8 cellular contexts compared by ENCODE assay signal in the genomic region with DNA sequence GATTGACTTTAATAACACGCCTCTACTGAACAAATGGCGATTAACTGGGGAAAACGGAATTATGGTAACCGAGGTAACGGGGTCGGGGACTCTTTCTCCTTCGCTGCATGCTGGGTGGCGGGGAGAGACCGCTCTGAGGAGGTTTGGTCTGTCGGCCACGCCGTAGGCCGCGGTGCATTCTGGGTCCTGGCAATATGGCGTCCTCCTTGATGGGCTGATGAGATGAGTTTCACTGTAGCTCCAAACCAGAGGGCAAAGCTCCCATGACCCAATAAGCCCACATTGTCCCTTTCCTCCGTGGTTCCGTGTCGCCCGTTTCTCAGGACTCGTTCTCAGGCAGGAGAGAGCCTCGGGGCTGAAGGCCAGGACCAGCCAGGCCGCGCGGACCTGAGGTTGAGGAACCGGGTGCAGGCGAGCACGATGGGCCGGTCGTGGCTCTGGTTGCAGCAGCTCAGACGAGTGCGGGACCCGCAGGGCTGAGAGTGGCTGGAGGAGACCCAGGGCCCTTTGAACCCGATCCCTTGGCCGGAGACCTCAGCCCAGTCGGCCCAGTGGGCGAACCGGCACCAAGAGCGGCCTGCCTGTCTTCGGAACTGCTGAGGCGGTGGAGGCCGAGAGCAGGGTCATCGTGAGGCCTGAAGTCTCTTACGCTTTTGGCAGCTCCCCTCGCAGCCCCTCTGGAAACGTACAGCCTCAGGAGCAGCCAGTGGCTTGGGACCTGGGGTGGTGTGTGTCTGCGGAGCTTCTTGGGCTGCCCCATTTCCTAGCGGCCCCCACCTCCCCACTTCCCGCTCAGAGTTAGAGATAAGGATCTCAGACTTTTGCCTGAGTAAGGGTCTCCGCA. TPM values are rescaled to one million over a fixed set of nuclear protein-coding genes. Genes with fewer than 3 reads are reported as not detected.
DNase-seq lines count a peak whose midpoint lies in the region; ATAC-seq and TF ChIP-seq lines count a peak whose summit lies in the region.

RPTOR (plus strand) TSS at position 184 of the 844 bp plus-strand sequence. CDS start 792 bp downstream, outside the sequence.

- ATAC-seq in GM21367 (IDR thresholded peaks at IDR 0.05; ENCODE audit: unreplicated experiment) (peak; percentile 71), natural killer cell (peak; percentile 97 to 100 (median 99))
- ATAC-seq in stimulated activated naive B cell treated with anti-CD40 and anti-IgM and Interleukin-4, amounts not matched to agents 10 μg/mL and 1 μg/mL and 100 μg/mL, for 72 hours (replicated peaks), result peak; percentile 99

- peak; percentile 58 to 95 (median 89) for DNase-seq in C1 segment of cervical spinal cord (lab: John Stamatoyannopoulos, UW)
- peak; percentile 85 for DNase-seq in LoVo (ENCODE audit: low spot score)
- DNase-seq in SHP77 (lab: John Stamatoyannopoulos, UW), result peak; percentile 87 to 95
- peak; percentile 82 for DNase-seq in activated T-helper 9 cell treated with anti-CD3 and anti-CD28 coated beads, Interleukin-2, amount 50 U/mL, for 16 hours (ENCODE audit: low read depth)
- DNase-seq in fibroblast of pulmonary artery (ENCODE audit: low read depth), result peak; percentile 93
- DNase-seq in natural killer cell, result peak; percentile 87
- peak; percentile 85 for DNase-seq in stimulated activated naive B cell treated with anti-CD40 and anti-IgM and Interleukin-4, amounts not matched to agents 10 μg/mL and 1 μg/mL and 100 μg/mL, for 72 hours

- H3K36me3 Mint-ChIP-seq in natural killer cell, result no peaks in the 10 kb centered on the region
- peaks cover 3 to 4% of the 10 kb centered on the region in 2 donors for H3K36me3 Mint-ChIP-seq in stimulated activated naive B cell treated with anti-CD40 and anti-IgM and Interleukin-4, amounts not matched to agents 10 μg/mL and 1 μg/mL and 100 μg/mL, for 72 hours

- intact Hi-C loops in natural killer cell (cut with micrococcal nuclease), result no loop called here

- H3K27ac Mint-ChIP-seq in natural killer cell, result peak within 1 kb of the TSS; percentile 87 to 88
- H3K27ac Mint-ChIP-seq in stimulated activated naive B cell treated with anti-CD40 and anti-IgM and Interleukin-4, amounts not matched to agents 10 μg/mL and 1 μg/mL and 100 μg/mL, for 72 hours, result peak within 1 kb of the TSS; percentile 98

- TF ChIP-seq CTCF in fibroblast of pulmonary artery (IDR thresholded peaks at IDR 0.05; ENCODE audit: low read length, missing control alignments), result no peak
- TF ChIP-seq CTCF in natural killer cell (IDR thresholded peaks at IDR 0.05), result no peak

- H3K4me3 Mint-ChIP-seq in natural killer cell, result peak within 1 kb of the TSS; percentile 96
- peak within 1 kb of the TSS; percentile 95 to 96 for H3K4me3 Mint-ChIP-seq in stimulated activated naive B cell treated with anti-CD40 and anti-IgM and Interleukin-4, amounts not matched to agents 10 μg/mL and 1 μg/mL and 100 μg/mL, for 72 hours

- H3K4me3 ChIP-seq in fibroblast of pulmonary artery (replicated peaks; ENCODE audit: low read depth, low read length), result peak within 1 kb of the TSS; percentile 98

- peaks cover 6 to 20% of the 10 kb centered on the region in 2 donors for H3K4me1 Mint-ChIP-seq in natural killer cell
- H3K4me1 Mint-ChIP-seq in stimulated activated naive B cell treated with anti-CD40 and anti-IgM and Interleukin-4, amounts not matched to agents 10 μg/mL and 1 μg/mL and 100 μg/mL, for 72 hours, result peaks cover 11 to 14% of the 10 kb centered on the region in 2 donors

- no peaks in the 10 kb centered on the region for H3K9me3 Mint-ChIP-seq in natural killer cell
- no peaks in the 10 kb centered on the region for H3K9me3 Mint-ChIP-seq in stimulated activated naive B cell treated with anti-CD40 and anti-IgM and Interleukin-4, amounts not matched to agents 10 μg/mL and 1 μg/mL and 100 μg/mL, for 72 hours

- H3K27me3 Mint-ChIP-seq in natural killer cell (ENCODE audit: low read depth in 2 of 2), result peaks cover 0 to 5% of the 10 kb centered on the region in 2 donors
- H3K27me3 Mint-ChIP-seq in stimulated activated naive B cell treated with anti-CD40 and anti-IgM and Interleukin-4, amounts not matched to agents 10 μg/mL and 1 μg/mL and 100 μg/mL, for 72 hours, result peaks cover 13 to 17% of the 10 kb centered on the region in 2 donors

RNA-seq across cellular contexts. Expression of gene RPTOR, which starts in this region (rescaled TPM):
- total RNA-seq in natural killer cell, result 10 to 100 TPM; 49.2 to 63.6 (median 55.4) TPM

Comparison
In these comparisons a context has a peak if more than half of its experiments do, and no peak if none do; other contexts are left out.
1. Peak in every context shown above with its lines: DNase-seq, ATAC-seq and H3K4me3 ChIP-seq.